ENCODE assay signal across 31 cellular contexts in the genomic region with DNA sequence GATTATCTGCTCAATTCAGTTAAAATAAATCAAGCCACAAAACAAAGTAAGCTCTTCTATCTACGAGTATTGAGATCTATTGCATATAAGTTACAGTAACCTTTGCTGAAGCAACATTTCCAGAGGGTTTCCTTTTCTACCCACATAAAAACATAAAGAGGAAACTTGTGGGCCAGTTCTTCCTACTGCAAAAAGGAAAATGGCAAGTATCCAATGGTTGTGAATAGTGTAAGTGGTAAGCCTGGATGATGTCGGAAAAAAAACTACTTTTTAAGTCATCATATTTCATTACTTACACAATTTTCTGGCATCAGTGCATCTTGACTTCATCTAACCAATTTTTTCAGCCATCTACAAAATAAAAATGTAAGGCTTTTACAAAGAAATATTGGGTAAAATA.
"Had no signal": no experiment of that assay in that cellular context is flagged by ENCODE, and none has a peak within 500 bp of the region (broad histone marks: within the 10 kb centered on the region; RNA-seq: fewer than 3 reads in every experiment).

No MANE protein-coding gene starts in this region.

- H3K27me3 ChIP-seq: breast epithelium, dorsolateral prefrontal cortex, pancreas, sigmoid colon, stomach, thyroid gland, upper lobe of left lung, vagina had no signal

- DNase-seq: activated CD4-positive, alpha-beta T cell treated with anti-CD3 and anti-CD28 coated beads for 1 hour; activated CD4-positive, alpha-beta T cell treated with anti-CD3 and anti-CD28 coated beads, Interleukin-2, amount 10 ng/mL, durations not matched to agents 7 days and 5 days; activated CD8-positive, alpha-beta T cell treated with anti-CD3 and anti-CD28 coated beads for 36 hours; activated gamma-delta T cell treated with Interleukin-2 at 50 U/mL for 16 hours; activated naive CD4-positive, alpha-beta T cell treated with anti-CD3 and anti-CD28 coated beads, Interleukin-2, amount 50 U/mL, for 16 hours; activated T-cell treated with anti-CD3 and anti-CD28 coated beads, Interleukin-2, amount 50 U/mL, for 4 hours; amygdala; dorsolateral prefrontal cortex; effector memory CD4-positive, alpha-beta T cell; erythroblast; islet precursor cell; left ventricle myocardium superior; mammary epithelial cell; naive thymus-derived CD4-positive, alpha-beta T cell; nucleus accumbens; pancreas; sigmoid colon; small intestine; stimulated activated CD4-positive, alpha-beta T cell treated with anti-CD3 and anti-CD28 coated beads, Interleukin-1b, Interleukin-23, amount 100 ng/mL, for 48 hours; stimulated activated CD4-positive, alpha-beta T cell treated with anti-CD3 and anti-CD28 coated beads, Interleukin-4, amount 100 ng/mL, for 4 hours; stimulated activated naive B cell treated with anti-CD40 and anti-IgM and Interleukin-4, amounts not matched to agents 10 μg/mL and 1 μg/mL and 100 μg/mL, for 72 hours; stomach; T-helper 17 cell; T1000; thyroid gland; upper lobe of left lung had no signal

- H3K9me3 ChIP-seq: pancreas, prostate gland, sigmoid colon, thyroid gland, vagina had no signal

- H3K4me1 ChIP-seq: breast epithelium, pancreas, prostate gland, stomach, thyroid gland, upper lobe of left lung, vagina had no signal

- H3K27ac ChIP-seq: breast epithelium, pancreas, prostate gland, sigmoid colon, stomach, thyroid gland, upper lobe of left lung, vagina had no signal

- H3K36me3 ChIP-seq: breast epithelium, pancreas, prostate gland, sigmoid colon, stomach, thyroid gland, upper lobe of left lung, vagina had no signal

- H3K4me3 ChIP-seq: breast epithelium, dorsolateral prefrontal cortex, pancreas, prostate gland, sigmoid colon, stomach, thyroid gland, upper lobe of left lung, vagina had no signal

- ATAC-seq: activated CD8-positive, alpha-beta T cell treated with anti-CD3 and anti-CD28 coated beads for 36 hours; activated T-cell treated with anti-CD3 and anti-CD28 coated beads, Interleukin-2, amount 50 U/mL, for 4 hours; activated T-helper 17 cell treated with anti-CD3 and anti-CD28 coated beads, Interleukin-2, amount 50 U/mL, for 72 hours; left ventricle myocardium superior; naive thymus-derived CD4-positive, alpha-beta T cell; pancreas; stimulated activated naive B cell treated with anti-CD40 and anti-IgM and Interleukin-4, amounts not matched to agents 10 μg/mL and 1 μg/mL and 100 μg/mL, for 72 hours; T-helper 17 cell; WTC11 had no signal
